Comparison of ENCODE assay signal across 1 cellular context in the genomic region with DNA sequence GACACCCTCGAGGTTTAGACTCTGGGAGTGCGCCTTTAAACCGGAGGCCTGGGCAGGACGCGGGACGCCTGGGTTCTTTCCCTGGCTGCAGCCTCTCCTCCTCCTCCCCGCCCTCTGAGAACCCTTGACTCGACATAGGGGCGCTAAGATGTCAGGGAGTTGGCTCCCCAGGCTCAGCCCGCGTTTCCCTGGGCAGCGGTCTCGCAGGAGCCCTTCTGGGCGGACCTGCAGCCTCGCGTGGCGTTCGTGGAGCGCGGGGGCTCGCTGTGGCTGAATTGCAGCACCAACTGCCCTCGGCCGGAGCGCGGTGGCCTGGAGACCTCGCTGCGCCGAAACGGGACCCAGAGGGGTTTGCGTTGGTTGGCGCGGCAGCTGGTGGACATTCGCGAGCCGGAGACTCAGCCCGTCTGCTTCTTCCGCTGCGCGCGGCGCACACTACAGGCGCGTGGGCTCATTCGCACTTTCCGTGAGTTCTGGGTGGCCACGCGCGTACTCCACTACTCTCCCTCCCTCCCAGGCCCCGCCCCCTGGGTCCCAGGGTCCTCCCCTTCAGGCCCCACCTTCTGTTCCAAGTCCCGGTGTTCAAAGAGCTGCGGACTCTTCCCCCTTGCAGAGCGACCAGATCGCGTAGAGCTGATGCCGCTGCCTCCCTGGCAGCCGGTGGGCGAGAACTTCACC.
A peak's percentile ranks its signal among the peaks of the same experiment; 100 is the strongest.
TF ChIP-seq lines count a peak whose summit lies in the region.

No MANE protein-coding gene starts in this region.

TF ChIP-seq in K562, 482 proteins besides CTCF, POLR2A, EP300 and RAD21 (continued from another document and continues in another):
- no peak for TF ChIP-seq NFIX (CRISPR knock-in tag; IDR thresholded peaks at IDR 0.05; ENCODE audit: low read depth)
- TF ChIP-seq, protein P1, sequence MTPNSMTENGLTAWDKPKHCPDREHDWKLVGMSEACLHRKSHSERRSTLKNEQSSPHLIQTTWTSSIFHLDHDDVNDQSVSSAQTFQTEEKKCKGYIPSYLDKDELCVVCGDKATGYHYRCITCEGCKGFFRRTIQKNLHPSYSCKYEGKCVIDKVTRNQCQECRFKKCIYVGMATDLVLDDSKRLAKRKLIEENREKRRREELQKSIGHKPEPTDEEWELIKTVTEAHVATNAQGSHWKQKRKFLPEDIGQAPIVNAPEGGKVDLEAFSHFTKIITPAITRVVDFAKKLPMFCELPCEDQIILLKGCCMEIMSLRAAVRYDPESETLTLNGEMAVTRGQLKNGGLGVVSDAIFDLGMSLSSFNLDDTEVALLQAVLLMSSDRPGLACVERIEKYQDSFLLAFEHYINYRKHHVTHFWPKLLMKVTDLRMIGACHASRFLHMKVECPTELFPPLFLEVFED (CRISPR knock-in tag; conservative IDR thresholded peaks at IDR 0.05) = no peak
- TF ChIP-seq ZBTB17 (CRISPR knock-in tag; IDR thresholded peaks at IDR 0.05) = no peak
- no peak for TF ChIP-seq SOX6 (IDR thresholded peaks at IDR 0.05)
- TF ChIP-seq PHB2 (IDR thresholded peaks at IDR 0.05; ENCODE audit: low read depth) = no peak
- TF ChIP-seq ZNF766 (CRISPR knock-in tag; conservative IDR thresholded peaks at IDR 0.05) = no peak
- TF ChIP-seq, protein P2, sequence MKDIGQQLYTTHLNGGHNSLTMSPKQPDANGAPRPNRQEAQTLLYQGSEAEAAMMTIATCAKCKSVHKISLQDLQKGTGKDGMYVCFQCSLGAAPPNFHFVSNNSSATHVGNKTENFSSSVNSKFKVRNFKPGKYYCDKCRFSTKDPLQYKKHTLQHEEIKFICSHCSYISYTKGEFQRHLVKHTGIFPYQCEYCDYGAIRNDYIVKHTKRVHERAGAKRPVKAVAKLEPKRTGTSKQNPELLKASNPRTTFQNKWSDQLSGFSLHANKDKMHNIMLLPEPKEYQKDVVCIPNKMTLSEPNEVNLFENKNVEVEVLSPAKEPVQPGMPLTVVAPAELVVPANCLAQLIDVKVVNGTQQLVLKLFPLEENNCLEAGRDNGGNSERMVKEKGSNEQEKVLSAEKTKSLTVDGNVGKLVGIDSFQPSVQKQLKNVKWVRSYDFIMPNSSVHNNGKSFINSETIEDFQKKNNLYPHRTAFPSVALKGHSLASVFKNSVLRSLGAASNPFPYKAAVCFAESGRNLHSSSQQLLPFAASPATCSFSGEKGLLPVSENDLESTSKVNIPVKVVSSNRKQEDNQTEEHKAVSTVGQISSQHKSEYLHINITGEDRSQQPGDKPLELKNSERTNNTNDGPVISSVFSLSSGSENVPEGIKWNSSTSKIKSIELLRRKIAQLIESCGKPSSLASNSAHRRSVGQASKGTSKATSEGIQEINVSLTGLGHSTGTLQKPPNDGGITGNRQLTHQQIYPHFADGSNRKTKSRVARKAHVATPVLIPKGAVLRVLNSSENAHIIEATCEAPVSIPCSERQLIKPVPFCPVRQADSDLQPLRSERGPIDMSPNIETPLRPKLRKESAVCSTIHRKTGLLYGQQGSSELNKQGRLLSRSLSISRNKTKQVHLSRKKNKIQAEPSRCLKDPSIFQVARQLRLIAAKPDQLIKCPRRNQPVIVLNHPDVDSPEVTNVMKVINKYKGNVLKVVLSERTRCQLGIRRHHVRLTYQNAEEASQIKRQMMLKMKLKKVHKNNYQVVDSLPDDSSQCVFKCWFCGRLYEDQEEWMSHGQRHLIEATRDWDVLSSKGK (CRISPR knock-in tag; IDR thresholded peaks at IDR 0.05) = no peak
- TF ChIP-seq ADNP (tag; IDR thresholded peaks at IDR 0.05) = no peak
- TF ChIP-seq POLR2B (IDR thresholded peaks at IDR 0.05; ENCODE audit: low read depth, partially characterized antibody) = peak; percentile 68
- TF ChIP-seq SPI1 (IDR thresholded peaks at IDR 0.05; ENCODE audit: borderline replicate concordance, low read depth, low read length) = no peak
- no peak for TF ChIP-seq ZFP30 (CRISPR knock-in tag; IDR thresholded peaks at IDR 0.05; ENCODE audit: borderline replicate concordance)
- TF ChIP-seq, protein P3, sequence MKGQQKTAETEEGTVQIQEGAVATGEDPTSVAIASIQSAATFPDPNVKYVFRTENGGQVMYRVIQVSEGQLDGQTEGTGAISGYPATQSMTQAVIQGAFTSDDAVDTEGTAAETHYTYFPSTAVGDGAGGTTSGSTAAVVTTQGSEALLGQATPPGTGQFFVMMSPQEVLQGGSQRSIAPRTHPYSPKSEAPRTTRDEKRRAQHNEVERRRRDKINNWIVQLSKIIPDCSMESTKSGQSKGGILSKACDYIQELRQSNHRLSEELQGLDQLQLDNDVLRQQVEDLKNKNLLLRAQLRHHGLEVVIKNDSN (CRISPR knock-in tag; IDR thresholded peaks at IDR 0.05) = 0 out of 2 replicates have a peak, but pooled peaks have one; percentile 17
- TF ChIP-seq THRAP3 (IDR thresholded peaks at IDR 0.05; ENCODE audit: borderline replicate concordance) = 0 out of 2 replicates have a peak, but pooled peaks have one; percentile 10
- TF ChIP-seq PPARD (CRISPR knock-in tag; IDR thresholded peaks at IDR 0.05) = no peak
- TF ChIP-seq CCNT2 (IDR thresholded peaks at IDR 0.05; ENCODE audit: borderline replicate concordance, extremely low read depth, insufficient read length, low read depth, low read length) = no peak
- TF ChIP-seq CAMTA2 (CRISPR knock-in tag; conservative IDR thresholded peaks at IDR 0.05) = no peak
- TF ChIP-seq STAT5B (CRISPR knock-in tag; IDR thresholded peaks at IDR 0.05) = no peak
- no peak for TF ChIP-seq DACH1 (IDR thresholded peaks at IDR 0.05; ENCODE audit: partially characterized antibody)
- no peak for TF ChIP-seq TRIM25 (IDR thresholded peaks at IDR 0.05; ENCODE audit: borderline replicate concordance)
- TF ChIP-seq L3MBTL2 (IDR thresholded peaks at IDR 0.05) = 0 out of 2 replicates have a peak, but pooled peaks have one; percentile 5
- TF ChIP-seq RAD51 (IDR thresholded peaks at IDR 0.05; ENCODE audit: borderline replicate concordance, low read depth) = no peak
- TF ChIP-seq, protein P4, sequence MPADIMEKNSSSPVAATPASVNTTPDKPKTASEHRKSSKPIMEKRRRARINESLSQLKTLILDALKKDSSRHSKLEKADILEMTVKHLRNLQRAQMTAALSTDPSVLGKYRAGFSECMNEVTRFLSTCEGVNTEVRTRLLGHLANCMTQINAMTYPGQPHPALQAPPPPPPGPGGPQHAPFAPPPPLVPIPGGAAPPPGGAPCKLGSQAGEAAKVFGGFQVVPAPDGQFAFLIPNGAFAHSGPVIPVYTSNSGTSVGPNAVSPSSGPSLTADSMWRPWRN (IDR thresholded peaks at IDR 0.05; ENCODE audit: low read depth) = no peak
- TF ChIP-seq HMGN3 (IDR thresholded peaks at IDR 0.05; ENCODE audit: borderline replicate concordance, extremely low read depth, insufficient read length, low read depth, low read length) = no peak
- TF ChIP-seq, protein P5, sequence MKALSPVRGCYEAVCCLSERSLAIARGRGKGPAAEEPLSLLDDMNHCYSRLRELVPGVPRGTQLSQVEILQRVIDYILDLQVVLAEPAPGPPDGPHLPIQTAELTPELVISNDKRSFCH (CRISPR knock-in tag; IDR thresholded peaks at IDR 0.05) = no peak
- TF ChIP-seq, protein P5 (tag; IDR thresholded peaks at IDR 0.05) = no peak
- TF ChIP-seq CHD2 (IDR thresholded peaks at IDR 0.05; ENCODE audit: low read depth, low read length) = no peak
- TF ChIP-seq, protein P6, sequence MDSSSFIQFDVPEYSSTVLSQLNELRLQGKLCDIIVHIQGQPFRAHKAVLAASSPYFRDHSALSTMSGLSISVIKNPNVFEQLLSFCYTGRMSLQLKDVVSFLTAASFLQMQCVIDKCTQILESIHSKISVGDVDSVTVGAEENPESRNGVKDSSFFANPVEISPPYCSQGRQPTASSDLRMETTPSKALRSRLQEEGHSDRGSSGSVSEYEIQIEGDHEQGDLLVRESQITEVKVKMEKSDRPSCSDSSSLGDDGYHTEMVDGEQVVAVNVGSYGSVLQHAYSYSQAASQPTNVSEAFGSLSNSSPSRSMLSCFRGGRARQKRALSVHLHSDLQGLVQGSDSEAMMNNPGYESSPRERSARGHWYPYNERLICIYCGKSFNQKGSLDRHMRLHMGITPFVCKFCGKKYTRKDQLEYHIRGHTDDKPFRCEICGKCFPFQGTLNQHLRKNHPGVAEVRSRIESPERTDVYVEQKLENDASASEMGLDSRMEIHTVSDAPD (CRISPR knock-in tag; IDR thresholded peaks at IDR 0.05) = no peak
- no peak for TF ChIP-seq XRCC4 (IDR thresholded peaks at IDR 0.05; ENCODE audit: extremely low read depth, insufficient read depth, insufficient read length)
- no peak for TF ChIP-seq ZNF586 (CRISPR knock-in tag; conservative IDR thresholded peaks at IDR 0.05)
- no peak for TF ChIP-seq CHD7 (IDR thresholded peaks at IDR 0.05; ENCODE audit: low read depth, low read length)
